ENCODE assay signal across 12 cellular contexts in the genomic region with DNA sequence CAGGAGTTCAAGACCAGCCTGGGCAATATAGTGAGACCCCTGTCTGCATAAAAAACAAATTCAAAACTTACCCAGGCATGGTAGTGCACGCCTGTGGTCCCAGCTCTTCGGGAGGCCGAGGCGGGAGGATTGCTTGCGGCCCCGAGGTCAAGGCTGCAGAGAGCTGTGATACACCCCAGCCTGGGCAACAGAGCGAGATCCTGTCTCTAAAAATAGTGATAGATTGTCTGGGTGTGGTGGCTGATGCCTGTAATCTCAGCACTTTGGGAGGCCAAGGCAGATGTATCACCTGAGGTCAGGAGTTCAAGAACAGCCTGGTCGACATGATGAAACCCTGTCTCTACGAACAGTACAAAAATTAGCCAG.
"Had no signal": no experiment of that assay in that cellular context is flagged by ENCODE, and none has a peak within 500 bp of the region (broad histone marks: within the 10 kb centered on the region; RNA-seq: fewer than 3 reads in every experiment).

No MANE protein-coding gene starts in this region.

- H3K27me3 ChIP-seq: dorsolateral prefrontal cortex, transverse colon had no signal

- H3K4me3 ChIP-seq: dorsolateral prefrontal cortex, transverse colon had no signal

- H3K27ac ChIP-seq: transverse colon had no signal

- DNase-seq: activated CD8-positive, alpha-beta memory T cell treated with anti-CD3 and anti-CD28 coated beads for 24 hours; activated naive CD4-positive, alpha-beta T cell treated with anti-CD3 and anti-CD28 coated beads, Interleukin-2, amount 50 U/mL, for 16 hours; amniotic stem cell; dorsolateral prefrontal cortex; islet precursor cell; nucleus accumbens; posterior cingulate gyrus; retina; stimulated activated CD4-positive, alpha-beta T cell treated with anti-CD3 and anti-CD28 coated beads, Interleukin-15, amount 100 ng/mL, for 24 hours; stimulated activated CD4-positive, alpha-beta T cell treated with anti-CD3 and anti-CD28 coated beads, Interleukin-4, amount 100 ng/mL, for 1 hour; stimulated activated naive CD4-positive, alpha-beta T cell; transverse colon had no signal

- H3K36me3 ChIP-seq: transverse colon had no signal

- H3K9me3 ChIP-seq: transverse colon had no signal
